Comparison of ENCODE assay signal across 9 cellular contexts in the genomic region with DNA sequence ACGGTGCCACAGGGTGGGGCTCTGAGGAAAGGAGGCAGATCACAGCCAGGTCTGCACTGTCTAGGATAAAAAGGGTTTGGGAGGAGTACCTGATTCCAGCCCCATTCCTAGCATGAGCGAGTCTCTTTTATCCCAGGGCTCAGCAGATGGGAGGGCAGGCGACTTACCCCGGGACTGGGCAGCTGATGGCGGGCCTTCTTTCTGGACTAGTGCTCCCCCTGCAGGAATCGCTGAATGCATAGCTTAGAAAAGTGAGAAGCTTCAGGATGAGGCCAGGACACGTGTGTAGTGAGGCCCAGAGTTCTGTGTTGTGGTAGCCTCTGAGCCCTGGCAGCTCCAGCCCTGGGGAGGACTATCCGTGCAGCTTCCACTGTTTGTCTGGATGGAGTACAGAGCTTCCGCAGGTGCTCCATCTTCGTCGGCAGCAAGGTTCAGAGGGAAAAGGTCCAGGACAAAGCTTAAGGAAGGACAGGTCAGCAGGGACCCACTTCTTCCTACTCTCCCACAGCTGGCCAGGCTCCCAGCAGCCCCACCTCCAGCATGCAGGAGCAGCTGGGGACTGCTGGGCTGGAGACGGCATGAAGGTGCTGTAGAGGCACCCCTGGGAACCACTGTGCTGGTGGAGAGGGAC. TPM values are rescaled to one million over a fixed set of nuclear protein-coding genes. Genes with fewer than 3 reads are reported as not detected.
DNase-seq lines count a peak whose midpoint lies in the region; ATAC-seq, FAIRE-seq and TF ChIP-seq lines count a peak whose summit lies in the region.
"Had no signal": no experiment of that assay in that cellular context is flagged by ENCODE, and none has a peak within 500 bp of the region (broad histone marks: within the 10 kb centered on the region; RNA-seq: fewer than 3 reads in every experiment).

No MANE protein-coding gene starts in this region.

- peaks cover 17% of the 10 kb centered on the region for H3K27me3 Mint-ChIP-seq in activated CD4-positive, alpha-beta memory T cell treated with anti-CD3 and anti-CD28 coated beads, Interleukin-2, amount 10 ng/mL, durations not matched to agents 7 days and 5 days
- H3K27me3 Mint-ChIP-seq in T-helper 2 cell treated with Interferon-gamma antibody and Interleukin-4, amounts not matched to agents 5 μg/mL and 100 μg/mL, for 36 hours (ENCODE audit: low read depth) = peaks cover 12% of the 10 kb centered on the region

- peak; percentile 81 for TF ChIP-seq CTCF in AG10803 (conservative IDR thresholded peaks at IDR 0.05; ENCODE audit: low read length)

- no peak overlapping the region for H3K4me3 ChIP-seq in AG10803 (ENCODE audit: low read length)

- intact Hi-C loops in posterior cingulate gyrus (cut with DNase I) = loop anchor here (2.0 to 5.0 kb wide), 2 partner anchors 218 to 437 kb away; no protein-coding TSS in a partner anchor

- H3K27ac Mint-ChIP-seq in activated CD4-positive, alpha-beta memory T cell treated with anti-CD3 and anti-CD28 coated beads, Interleukin-2, amount 10 ng/mL, durations not matched to agents 7 days and 5 days = no peak overlapping the region
- H3K27ac Mint-ChIP-seq in T-helper 2 cell treated with Interferon-gamma antibody and Interleukin-4, amounts not matched to agents 5 μg/mL and 100 μg/mL, for 36 hours = no peak overlapping the region
- H3K27ac Mint-ChIP-seq: memory B cell had no signal

- no peaks in the 10 kb centered on the region for H3K4me1 Mint-ChIP-seq in activated CD4-positive, alpha-beta memory T cell treated with anti-CD3 and anti-CD28 coated beads, Interleukin-2, amount 10 ng/mL, durations not matched to agents 7 days and 5 days
- H3K4me1 Mint-ChIP-seq in T-helper 2 cell treated with Interferon-gamma antibody and Interleukin-4, amounts not matched to agents 5 μg/mL and 100 μg/mL, for 36 hours (ENCODE audit: low read depth) = no peaks in the 10 kb centered on the region
- H3K4me1 Mint-ChIP-seq: memory B cell had no signal

- H3K36me3 Mint-ChIP-seq in activated CD4-positive, alpha-beta memory T cell treated with anti-CD3 and anti-CD28 coated beads, Interleukin-2, amount 10 ng/mL, durations not matched to agents 7 days and 5 days (ENCODE audit: low read depth) = no peaks in the 10 kb centered on the region
- no peaks in the 10 kb centered on the region for H3K36me3 Mint-ChIP-seq in T-helper 2 cell treated with Interferon-gamma antibody and Interleukin-4, amounts not matched to agents 5 μg/mL and 100 μg/mL, for 36 hours (ENCODE audit: low read depth)
- H3K36me3 Mint-ChIP-seq: memory B cell had no signal

- no peak for TF ChIP-seq POLR2A in GM12892 (IDR thresholded peaks at IDR 0.05; ENCODE audit: low read depth, low read length)

- H3K9me3 Mint-ChIP-seq in activated CD4-positive, alpha-beta memory T cell treated with anti-CD3 and anti-CD28 coated beads, Interleukin-2, amount 10 ng/mL, durations not matched to agents 7 days and 5 days = no peaks in the 10 kb centered on the region
- no peaks in the 10 kb centered on the region for H3K9me3 Mint-ChIP-seq in T-helper 2 cell treated with Interferon-gamma antibody and Interleukin-4, amounts not matched to agents 5 μg/mL and 100 μg/mL, for 36 hours
- H3K9me3 Mint-ChIP-seq: memory B cell had no signal

- no peak overlapping the region for H3K4me3 Mint-ChIP-seq in activated CD4-positive, alpha-beta memory T cell treated with anti-CD3 and anti-CD28 coated beads, Interleukin-2, amount 10 ng/mL, durations not matched to agents 7 days and 5 days
- no peak overlapping the region for H3K4me3 Mint-ChIP-seq in T-helper 2 cell treated with Interferon-gamma antibody and Interleukin-4, amounts not matched to agents 5 μg/mL and 100 μg/mL, for 36 hours
- H3K4me3 Mint-ChIP-seq: memory B cell had no signal

- FAIRE-seq in GM12892 (lab: Jason Lieb, UNC) = peak; percentile 21

- POLR2A ChIA-PET in activated CD4-positive, alpha-beta memory T cell treated with anti-CD3 and anti-CD28 coated beads, Interleukin-2, amount 10 ng/mL, durations not matched to agents 7 days and 5 days (lab: Charles Lee) = interaction anchor here (0.7 kb wide), 1 partner anchor 10 kb away, joined by 3 read pairs; no protein-coding TSS in a partner anchor

- CTCF ChIA-PET in activated CD4-positive, alpha-beta memory T cell treated with anti-CD3 and anti-CD28 coated beads, Interleukin-2, amount 10 ng/mL, durations not matched to agents 7 days and 5 days (lab: Charles Lee) = interaction anchor here (0.6 to 2.3 kb wide), 9 partner anchors 9 to 639 kb away, joined by 3 to 10 read pairs (median 4); no protein-coding TSS in a partner anchor

- DNase-seq in AG10803 (ENCODE audit: low read depth) (peak; percentile 81), GM12892 (ENCODE audit: insufficient read length) (no peak), NCI-H345 treated with DMSO at 0.1 percent for 48 hours (lab: John Stamatoyannopoulos, UW; ENCODE audit: unreplicated experiment) (peak; percentile 46), glomerular endothelial cell (ENCODE audit: extremely low read depth, low read depth, low spot score) (peak; percentile 34), posterior cingulate gyrus (peak; percentile 37 to 96 (median 64))
- DNase-seq in activated CD4-positive, alpha-beta memory T cell treated with anti-CD3 and anti-CD28 coated beads, Interleukin-2, amount 10 ng/mL, durations not matched to agents 7 days and 5 days = peak; percentile 21
- no peak for DNase-seq in T-helper 2 cell treated with Interferon-gamma antibody and Interleukin-4, amounts not matched to agents 5 μg/mL and 100 μg/mL, for 36 hours (ENCODE audit: low spot score)

- ATAC-seq in HG03025 (IDR thresholded peaks at IDR 0.05; ENCODE audit: low FRiP score, unreplicated experiment) = no peak

RNA-seq across cellular contexts. Expression of a gene that starts 30.4 kb away (rescaled TPM):
- 29.3 TPM for polyA plus RNA-seq in GM12892 (2012; ENCODE audit: missing spikeins)
- 10 to 100 TPM; 30.5 to 34.1 TPM for total RNA-seq in activated CD4-positive, alpha-beta memory T cell treated with anti-CD3 and anti-CD28 coated beads, Interleukin-2, amount 10 ng/mL, durations not matched to agents 7 days and 5 days
- total RNA-seq in glomerular endothelial cell = 57.5 and 62.6 TPM in 2 replicates

RNA-seq across cellular contexts. Expression of a gene that starts 37.2 kb away (rescaled TPM):
- polyA plus RNA-seq in GM12892 (2012; ENCODE audit: missing spikeins) = 0.25 TPM
- total RNA-seq in activated CD4-positive, alpha-beta memory T cell treated with anti-CD3 and anti-CD28 coated beads, Interleukin-2, amount 10 ng/mL, durations not matched to agents 7 days and 5 days = 10 to 100 TPM; 30.2 to 32.0 TPM
- 34.6 and 54.1 TPM in 2 replicates for total RNA-seq in glomerular endothelial cell

Comparison
In these comparisons a context has a peak if more than half of its experiments do, and no peak if none do; other contexts are left out.
1. DNase-seq: peak in AG10803 (single experiment), NCI-H345 treated with DMSO at 0.1 percent for 48 hours (single experiment), activated CD4-positive, alpha-beta memory T cell treated with anti-CD3 and anti-CD28 coated beads, Interleukin-2, amount 10 ng/mL, durations not matched to agents 7 days and 5 days (single experiment), glomerular endothelial cell (single experiment) and posterior cingulate gyrus (10 of 10); none in GM12892 (single experiment) and T-helper 2 cell treated with Interferon-gamma antibody and Interleukin-4, amounts not matched to agents 5 μg/mL and 100 μg/mL, for 36 hours (single experiment).